ENCODE assay signal across 8 cellular contexts in the genomic region with DNA sequence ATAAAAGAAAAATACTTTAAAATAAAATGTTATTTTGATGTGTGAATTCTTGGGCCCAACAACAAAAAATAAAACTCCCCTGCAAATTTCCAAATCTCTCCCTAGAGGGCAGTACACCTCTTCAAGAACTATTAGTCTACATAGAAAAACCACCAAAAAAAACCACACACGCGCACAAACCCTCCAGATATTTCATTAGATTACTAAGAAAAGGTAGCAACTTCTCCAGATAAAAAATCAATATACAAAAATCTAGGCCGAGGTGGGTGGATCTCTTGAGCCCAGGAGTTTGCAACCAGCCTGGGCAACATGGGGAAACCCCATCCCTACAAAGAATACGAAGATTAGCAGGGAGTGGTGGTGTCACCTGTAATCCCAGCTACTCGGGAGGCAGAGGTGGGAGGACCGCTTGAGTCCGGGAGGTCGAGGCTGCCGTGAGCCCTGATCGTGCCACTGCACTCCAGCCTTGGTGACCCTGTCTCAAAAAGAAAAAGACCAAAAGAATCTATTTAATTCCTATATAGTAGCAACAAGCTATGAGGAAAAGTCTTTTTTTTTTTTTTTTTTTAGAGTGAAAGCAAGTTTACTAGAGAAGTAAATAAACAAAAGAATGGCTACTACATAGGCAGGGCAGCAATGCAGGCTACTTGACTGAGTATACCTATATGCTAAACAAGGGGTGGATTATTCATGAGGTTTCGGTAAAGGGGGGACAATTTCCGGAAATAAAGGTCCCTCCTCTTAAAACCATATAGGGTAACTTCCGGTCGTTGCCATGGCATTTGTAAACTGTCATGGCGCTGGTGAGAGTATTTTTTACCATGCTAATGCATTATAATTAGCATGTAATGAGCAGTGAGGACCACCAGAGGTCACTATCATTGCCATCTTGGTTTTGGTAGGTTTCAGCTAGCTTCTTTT. TPM values are rescaled to one million over a fixed set of nuclear protein-coding genes. Genes with fewer than 3 reads are reported as not detected.
A peak's percentile ranks its signal among the peaks of the same experiment; 100 is the strongest.
DNase-seq lines count a peak whose midpoint lies in the region; ATAC-seq and TF ChIP-seq lines count a peak whose summit lies in the region.

No MANE protein-coding gene starts in this region.

- no peak overlapping the region for H3K14ac ChIP-seq in IMR-90 (replicated peaks; ENCODE audit: low read depth, low read length)

- TF ChIP-seq CTCF in IMR-90 (conservative IDR thresholded peaks at IDR 0.05; ENCODE audit: low read depth, low read length) (peak; percentile 86), OCI-LY3 (IDR thresholded peaks at IDR 0.05; ENCODE audit: low read depth, low read length) (peak; percentile 82)

- H2BK20ac ChIP-seq in IMR-90 (ENCODE audit: low read depth, low read length): no peak overlapping the region

- H3K4me2 ChIP-seq in IMR-90 (ENCODE audit: low read depth, low read length) (peak overlapping the region; percentile 79), OCI-LY3 (ENCODE audit: low read length) (peak overlapping the region; percentile 59)

- H3K4me3 Mint-ChIP-seq in activated T-cell treated with anti-CD3 and anti-CD28 coated beads, Interleukin-2, amount 50 U/mL, for 24 hours: peak overlapping the region; percentile 66
- peak overlapping the region; percentile 23 to 84 (median 75) for H3K4me3 Mint-ChIP-seq in naive B cell

- dilution Hi-C loops in IMR-90 (cut with HindIII; ENCODE audit: low sequenced_read_pairs, unreplicated experiment): no loop called here

- no peak overlapping the region for H2BK5ac ChIP-seq in IMR-90 (ENCODE audit: low read depth, low read length, poor library complexity, severe bottlenecking)

- H3K36me3 ChIP-seq in IMR-90 (ENCODE audit: control insufficient read depth, insufficient read depth, low read length): no peaks in the 10 kb centered on the region
- no peaks in the 10 kb centered on the region for H3K36me3 ChIP-seq in OCI-LY3 (replicated peaks; ENCODE audit: low read depth, low read length)

- ATAC-seq in GM21447 (IDR thresholded peaks at IDR 0.05; ENCODE audit: unreplicated experiment) (peak; percentile 89), IMR-90 (ENCODE audit: low read depth) (peak; percentile 87), naive B cell (ENCODE audit: low read depth in 2 of 2) (peak; percentile 91 to 96)
- ATAC-seq in stimulated activated naive CD8-positive, alpha-beta T cell treated with anti-CD3 and anti-CD28 coated beads, Interleukin-15, Interleukin-2, amounts not matched to agents 100 U/mL and 50 U/mL, for 24 hours: peak; percentile 88

- no peaks in the 10 kb centered on the region for H3K4me1 ChIP-seq in IMR-90 (ENCODE audit: control insufficient read depth, insufficient read depth, low read length)
- peaks cover 12% of the 10 kb centered on the region for H3K4me1 ChIP-seq in OCI-LY3 (ENCODE audit: low read length)

- H4K91ac ChIP-seq in IMR-90 (ENCODE audit: insufficient read depth, low read depth, low read length): no peak overlapping the region

- peak overlapping the region; percentile 87 for H2AFZ ChIP-seq in IMR-90 (replicated peaks; ENCODE audit: low read length, poor library complexity)
- peak overlapping the region; percentile 63; the same call in 1 of the 2 replicates for H2AFZ ChIP-seq in OCI-LY3 (ENCODE audit: low read depth, low read length)

- BruUV-seq in IMR-90 (replicated peaks; lab: Mats Ljungman, UMichigan): no TSS peak

- H2AK5ac ChIP-seq in IMR-90 (ENCODE audit: low read depth, low read length): 0 out of 2 replicates have a peak overlapping the region, but pooled peaks have one; percentile 18

- no peak overlapping the region for H2BK120ac ChIP-seq in IMR-90 (ENCODE audit: low read depth, low read length)

- POLR2A ChIA-PET in IMR-90 (lab: Charles Lee; ENCODE audit: unreplicated experiment): interaction anchor here (0.6 to 1.0 kb wide), 4 partner anchors 44 to 1037 kb away, joined by 3 to 12 read pairs (median 10); no protein-coding TSS in a partner anchor

- DNase-seq in DMS 273 treated with DMSO at 0.1 percent for 48 hours (lab: John Stamatoyannopoulos, UW) (peak; percentile 68), IMR-90 (peak; percentile 91), fibroblast of gingiva (ENCODE audit: low read depth) (peak; percentile 90), naive B cell (peak; percentile 89)
- DNase-seq in activated T-cell treated with anti-CD3 and anti-CD28 coated beads, Interleukin-2, amount 50 U/mL, for 24 hours: peak; percentile 52
- peak; percentile 68 for DNase-seq in stimulated activated naive CD8-positive, alpha-beta T cell treated with anti-CD3 and anti-CD28 coated beads, Interleukin-15, Interleukin-2, amounts not matched to agents 100 U/mL and 50 U/mL, for 24 hours

- peaks cover 29% of the 10 kb centered on the region for H3K27me3 Mint-ChIP-seq in activated T-cell treated with anti-CD3 and anti-CD28 coated beads, Interleukin-2, amount 50 U/mL, for 24 hours
- H3K27me3 Mint-ChIP-seq in naive B cell: peaks cover 21 to 37% (median 34%) of the 10 kb centered on the region in 3 donors

- H3K9me1 ChIP-seq in IMR-90 (ENCODE audit: insufficient read depth, low read length): no peaks in the 10 kb centered on the region

- intact Hi-C loops in IMR-90 (cut with micrococcal nuclease): loop anchor here (1.0 to 10.0 kb wide), 8 partner anchors 26 to 568 kb away; no protein-coding TSS in a partner anchor

- H3K4me3 ChIP-seq in IMR-90 (ENCODE audit: insufficient read depth, low read depth, low read length) (peak overlapping the region; percentile 38; the same call in 1 of the 2 replicates), OCI-LY3 (ENCODE audit: low read length) (peak overlapping the region; percentile 73)

- H3K36me3 Mint-ChIP-seq in activated T-cell treated with anti-CD3 and anti-CD28 coated beads, Interleukin-2, amount 50 U/mL, for 24 hours (ENCODE audit: low read depth): no peaks in the 10 kb centered on the region
- H3K36me3 Mint-ChIP-seq in naive B cell: no peaks in the 10 kb centered on the region

- WGBS in IMR-90 (ENCODE audit: extremely low coverage in 2 of 2, insufficient read length in 1 of 2), 2 experiments: no CpG with 5 or more reads among the region's 15 CpGs

- no peaks in the 10 kb centered on the region for H3K9me3 Mint-ChIP-seq in activated T-cell treated with anti-CD3 and anti-CD28 coated beads, Interleukin-2, amount 50 U/mL, for 24 hours
- peaks cover 0 to 1% (median 0%) of the 10 kb centered on the region in 7 donors for H3K9me3 Mint-ChIP-seq in naive B cell

- H3K9ac ChIP-seq in IMR-90 (ENCODE audit: low read depth, low read length) (no peak overlapping the region), OCI-LY3 (ENCODE audit: low read length) (peak overlapping the region; percentile 3; the same call in 1 of the 2 replicates)

- no peak overlapping the region for H4K5ac ChIP-seq in IMR-90 (ENCODE audit: low read depth, low read length)

- H3K79me1 ChIP-seq in IMR-90 (ENCODE audit: low read depth in 1 of 2, low read length in 2 of 2): no peaks in the 10 kb centered on the region

- H3K4me1 Mint-ChIP-seq in activated T-cell treated with anti-CD3 and anti-CD28 coated beads, Interleukin-2, amount 50 U/mL, for 24 hours (ENCODE audit: low read depth): peaks cover 14% of the 10 kb centered on the region
- peaks cover 7 to 18% (median 9%) of the 10 kb centered on the region in 3 donors for H3K4me1 Mint-ChIP-seq in naive B cell

- H2BK15ac ChIP-seq in IMR-90 (ENCODE audit: low read depth, low read length): no peak overlapping the region

- no peaks in the 10 kb centered on the region for H3K79me2 ChIP-seq in OCI-LY3 (ENCODE audit: low read length)

- TF ChIP-seq RAD21 in IMR-90 (IDR thresholded peaks at IDR 0.05; ENCODE audit: low read length): peak; percentile 75

- H3K27ac Mint-ChIP-seq in activated T-cell treated with anti-CD3 and anti-CD28 coated beads, Interleukin-2, amount 50 U/mL, for 24 hours: peak overlapping the region; percentile 85
- H3K27ac Mint-ChIP-seq in naive B cell: peak overlapping the region in 4 of 6 donors; percentile 40 to 72 (median 57)

- H3K27me3 ChIP-seq in IMR-90 (ENCODE audit: control insufficient read depth, insufficient read depth, low read length): peaks cover 11% of the 10 kb centered on the region
- H3K27me3 ChIP-seq in OCI-LY3 (ENCODE audit: low read depth, low read length): peaks cover 11% of the 10 kb centered on the region

- no peaks in the 10 kb centered on the region for H4K20me1 ChIP-seq in IMR-90 (ENCODE audit: insufficient read depth, low read length)
- no peaks in the 10 kb centered on the region for H4K20me1 ChIP-seq in OCI-LY3 (ENCODE audit: insufficient read depth, low read length)

- TF ChIP-seq POLR2A in IMR-90 (IDR thresholded peaks at IDR 0.05; ENCODE audit: low read depth, low read length): no peak

- in situ Hi-C loops in IMR-90 (cut with MboI; ENCODE audit: low sequenced_read_pairs): loop anchor here (5.0 to 25.0 kb wide), 3 partner anchors 45 to 310 kb away; no protein-coding TSS in a partner anchor

- no peak overlapping the region for H3K18ac ChIP-seq in IMR-90 (ENCODE audit: low read depth, low read length)

- no peak overlapping the region for H4K8ac ChIP-seq in IMR-90 (ENCODE audit: low read depth in 2 of 2, low read length in 2 of 2)

- CTCF ChIA-PET in IMR-90 (lab: Yijun Ruan, JAX): interaction anchor here (0.6 to 1.9 kb wide), 11 partner anchors 11 to 326 kb away, joined by 3 to 21 read pairs (median 4); no protein-coding TSS in a partner anchor

- peak overlapping the region; percentile 78 for H2AK9ac ChIP-seq in IMR-90 (replicated peaks; ENCODE audit: low read depth, low read length, poor library complexity)

- H3K27ac ChIP-seq in IMR-90 (ENCODE audit: insufficient read depth, low read length) (no peak overlapping the region), OCI-LY3 (ENCODE audit: low read length) (peak overlapping the region; percentile 1; the same call in 1 of the 2 replicates)

- H3K4ac ChIP-seq in IMR-90 (ENCODE audit: low read depth, low read length): no peak overlapping the region

- no peak overlapping the region for H3K23ac ChIP-seq in IMR-90 (ENCODE audit: low read depth, low read length)

- H3K56ac ChIP-seq in IMR-90 (ENCODE audit: extremely low read depth, insufficient read depth, low read length): no peak overlapping the region

- H3K9me3 ChIP-seq in IMR-90 (ENCODE audit: control insufficient read depth, insufficient read depth, low read length) (no peaks in the 10 kb centered on the region), OCI-LY3 (ENCODE audit: insufficient read depth, low read length) (no peaks in the 10 kb centered on the region)

RNA-seq across cellular contexts. Expression of gene B3GNT6, which starts 13.1 kb away (rescaled TPM):
- total RNA-seq in IMR-90 (2012; rRNA removed): not detected in 2 replicates
- polyA plus RNA-seq in IMR-90 (2012; rRNA removed) (0.03 TPM in 1 of 2 replicates, not detected in the other), naive B cell (ENCODE audit: low read depth in 6 of 6) (not detected)
- polyA plus RNA-seq in IMR-90 (2012; cell fraction: cytosol; rRNA removed): not detected in 2 replicates
- 0.02 TPM in 1 of 2 replicates, not detected in the other for polyA plus RNA-seq in IMR-90 (2012; cell fraction: nucleus; rRNA removed; ENCODE audit: low replicate concordance)

RNA-seq across cellular contexts. Expression of gene CAPN5, which starts 19.5 kb away (rescaled TPM):
- total RNA-seq in IMR-90 (2012; rRNA removed): 8.1 TPM in 2 replicates
- polyA plus RNA-seq in IMR-90 (2012; rRNA removed) (24.0 and 26.9 TPM in 2 replicates), naive B cell (ENCODE audit: low read depth in 6 of 6) (under 1 TPM in 2 of 6 donors, not detected in 4; 0.33 to 0.87 TPM)
- polyA plus RNA-seq in IMR-90 (2012; cell fraction: cytosol; rRNA removed): 13.0 and 28.2 TPM in 2 replicates
- 72.1 and 107 TPM in 2 replicates for polyA plus RNA-seq in IMR-90 (2012; cell fraction: nucleus; rRNA removed; ENCODE audit: low replicate concordance)

RNA-seq across cellular contexts. Expression of gene OMP, which starts 55.4 kb away (rescaled TPM):
- total RNA-seq in IMR-90 (2012; rRNA removed): not detected in 2 replicates
- polyA plus RNA-seq in IMR-90 (2012; rRNA removed) (0.27 and 0.46 TPM in 2 replicates), naive B cell (ENCODE audit: low read depth in 6 of 6) (not detected)
- polyA plus RNA-seq in IMR-90 (2012; cell fraction: cytosol; rRNA removed): 0.19 TPM in 1 of 2 replicates, not detected in the other
- 0.71 and 1.6 TPM in 2 replicates for polyA plus RNA-seq in IMR-90 (2012; cell fraction: nucleus; rRNA removed; ENCODE audit: low replicate concordance)

Comparison
In these comparisons a context has a peak if more than half of its experiments do, and no peak if none do; other contexts are left out.
1. RNA of gene CAPN5, which starts 19.5 kb away (polyA plus RNA-seq): 13.0 to 107 TPM in IMR-90; 0.33 to 0.87 TPM in naive B cell; every median in the first group is over 4 times any median in the second.
2. Peak in every context shown above with its lines, with median percentiles within 50 percentile points of each other: DNase-seq and ATAC-seq.